ENCODE assay signal across 9 cellular contexts in the genomic region with DNA sequence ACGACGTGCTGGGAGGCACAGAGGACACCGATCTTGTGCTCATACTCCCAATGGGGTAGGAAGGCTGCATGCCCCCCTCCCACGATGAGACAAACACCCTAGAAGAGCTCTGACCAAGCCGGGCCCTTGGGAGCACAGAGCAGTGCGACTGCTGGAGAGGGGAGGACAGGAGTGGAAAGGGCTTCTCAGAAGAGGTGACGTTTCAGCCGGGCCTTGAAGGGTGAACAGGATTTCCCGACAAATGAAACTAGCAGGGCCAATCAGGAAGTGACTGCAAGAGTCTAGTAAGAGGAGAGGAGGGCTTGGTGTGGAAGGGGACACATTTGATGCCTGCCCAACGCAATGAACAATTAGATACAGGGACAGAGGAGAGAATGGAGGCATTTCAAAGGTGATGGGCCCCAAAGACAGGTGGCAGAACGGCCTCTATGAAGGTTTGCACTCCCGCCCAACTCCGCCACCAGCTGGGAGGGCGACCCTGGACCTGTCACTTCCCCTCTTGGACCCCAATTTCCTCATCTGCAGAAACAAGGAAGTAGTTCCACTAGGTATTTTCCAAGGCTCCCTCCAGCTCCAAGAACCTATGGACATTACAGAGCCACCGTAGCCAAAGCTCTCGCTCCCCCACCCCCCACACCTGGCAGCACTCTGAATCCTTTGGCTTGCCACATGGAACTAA. TPM values are rescaled to one million over a fixed set of nuclear protein-coding genes. Genes with fewer than 3 reads are reported as not detected.
DNase-seq lines count a peak whose midpoint lies in the region; TF ChIP-seq lines count a peak whose summit lies in the region.
"Had no signal": no experiment of that assay in that cellular context is flagged by ENCODE, and none has a peak within 500 bp of the region (broad histone marks: within the 10 kb centered on the region; RNA-seq: fewer than 3 reads in every experiment).

No MANE protein-coding gene starts in this region.

- peaks cover 12% of the 10 kb centered on the region; the same call in 1 of the 2 replicates for H3K4me1 ChIP-seq in iPS-20b (ENCODE audit: insufficient read depth, low read length)
- H3K4me1 ChIP-seq in tibial artery = peaks cover 0 to 45% (median 37%) of the 10 kb centered on the region in 4 donors

- H3K36me3 ChIP-seq in iPS-20b (ENCODE audit: insufficient read depth, low read depth, low read length) = peaks cover 22% of the 10 kb centered on the region
- peaks cover 0 to 18% (median 13%) of the 10 kb centered on the region in 3 donors for H3K36me3 ChIP-seq in tibial artery

- H3K27ac ChIP-seq in VCaP = peak overlapping the region; percentile 98
- H3K27ac ChIP-seq in iPS-20b (ENCODE audit: low read length) = no peak overlapping the region
- H3K27ac ChIP-seq in tibial artery = peak overlapping the region; percentile 98 to 99

- intact Hi-C loops in activated naive CD4-positive, alpha-beta T cell treated with anti-CD3 and anti-CD28 coated beads for 36 hours (cut with micrococcal nuclease) = loop anchor here (1.0 to 2.0 kb wide), 3 partner anchors 20 to 83 kb away; no protein-coding TSS in a partner anchor
- intact Hi-C loops in tibial artery (cut with DNase I; ENCODE audit: low total_unique reads) = no loop called here

- no peak for TF ChIP-seq CTCF in VCaP (conservative IDR thresholded peaks at IDR 0.05)
- no peak for TF ChIP-seq CTCF in tibial artery (IDR thresholded peaks at IDR 0.05)
- no peak for TF ChIP-seq CTCF in GM10266 (IDR thresholded peaks at IDR 0.05; ENCODE audit: control insufficient read depth, insufficient read depth, low read depth, missing control alignments)

- H3K9me3 ChIP-seq in iPS-20b (ENCODE audit: insufficient read depth, low read depth, low read length) (no peaks in the 10 kb centered on the region), tibial artery (peaks cover 0 to 3% (median 0%) of the 10 kb centered on the region in 3 donors)

- H3K9ac ChIP-seq in iPS-20b (ENCODE audit: low read depth, low read length) = no peak overlapping the region

- peak overlapping the region; percentile 96 for H3K27ac Mint-ChIP-seq in activated naive CD4-positive, alpha-beta T cell treated with anti-CD3 and anti-CD28 coated beads for 36 hours

- no peaks in the 10 kb centered on the region for H3K27me3 ChIP-seq in iPS-20b (ENCODE audit: insufficient read depth, low read length)
- no peaks in the 10 kb centered on the region for H3K27me3 ChIP-seq in tibial artery

- CTCF ChIA-PET in activated naive CD4-positive, alpha-beta T cell treated with anti-CD3 and anti-CD28 coated beads for 36 hours (lab: Charles Lee) = interaction anchor here (0.7 to 4.2 kb wide), 4 partner anchors 19 to 53 kb away, joined by 3 to 32 read pairs (median 4); no protein-coding TSS in a partner anchor

- no peaks in the 10 kb centered on the region for H3K9me3 Mint-ChIP-seq in activated naive CD4-positive, alpha-beta T cell treated with anti-CD3 and anti-CD28 coated beads for 36 hours

- peaks cover 28% of the 10 kb centered on the region for H3K4me1 Mint-ChIP-seq in activated naive CD4-positive, alpha-beta T cell treated with anti-CD3 and anti-CD28 coated beads for 36 hours (ENCODE audit: low read depth)

- H3K4me3 Mint-ChIP-seq in activated naive CD4-positive, alpha-beta T cell treated with anti-CD3 and anti-CD28 coated beads for 36 hours = peak overlapping the region; percentile 100

- peak; percentile 63 for DNase-seq in activated naive CD4-positive, alpha-beta T cell treated with anti-CD3 and anti-CD28 coated beads for 36 hours
- DNase-seq in activated naive CD4-positive, alpha-beta T cell treated with Interleukin-2 at 50 U/mL for 16 hours = no peak
- no peak for DNase-seq in tibial artery
- DNase-seq in GM10266 (ENCODE audit: extremely low spot score) = no peak
- no peak for DNase-seq in NCI-H69 (lab: John Stamatoyannopoulos, UW)
- no peak for DNase-seq in putamen (ENCODE audit: low spot score)
- DNase-seq: COR-L47 had no signal

- peaks cover 23% of the 10 kb centered on the region for H3K36me3 Mint-ChIP-seq in activated naive CD4-positive, alpha-beta T cell treated with anti-CD3 and anti-CD28 coated beads for 36 hours (ENCODE audit: low read depth)

- no peaks in the 10 kb centered on the region for H3K27me3 Mint-ChIP-seq in activated naive CD4-positive, alpha-beta T cell treated with anti-CD3 and anti-CD28 coated beads for 36 hours (ENCODE audit: low read depth)

- H3K4me3 ChIP-seq in iPS-20b (ENCODE audit: low read length) = peak overlapping the region; percentile 94; the same call in 1 of the 2 replicates
- H3K4me3 ChIP-seq in tibial artery = no peak overlapping the region

RNA-seq across cellular contexts. Expression of a gene that starts 3.9 kb away (rescaled TPM):
- 10 to 100 TPM; 85.0 to 86.1 TPM for total RNA-seq in activated naive CD4-positive, alpha-beta T cell treated with anti-CD3 and anti-CD28 coated beads for 36 hours

RNA-seq across cellular contexts. Expression of a gene that starts 4.9 kb away (rescaled TPM):
- total RNA-seq in activated naive CD4-positive, alpha-beta T cell treated with anti-CD3 and anti-CD28 coated beads for 36 hours = 1 to 10 TPM; 6.2 to 6.7 TPM

RNA-seq across cellular contexts. Expression of a gene that starts 23.2 kb away (rescaled TPM):
- total RNA-seq in activated naive CD4-positive, alpha-beta T cell treated with anti-CD3 and anti-CD28 coated beads for 36 hours = 10 to 100 TPM; 11.3 to 13.1 TPM

RNA-seq across cellular contexts. Expression of a gene that starts 32.8 kb away (rescaled TPM):
- 100 to 1,000 TPM; 120 to 121 TPM for total RNA-seq in activated naive CD4-positive, alpha-beta T cell treated with anti-CD3 and anti-CD28 coated beads for 36 hours

RNA-seq across cellular contexts. Expression of a gene that starts 41.6 kb away (rescaled TPM):
- total RNA-seq in activated naive CD4-positive, alpha-beta T cell treated with anti-CD3 and anti-CD28 coated beads for 36 hours = 100 to 1,000 TPM; 154 to 161 TPM
